ENCODE assay signal across 13 cellular contexts in the genomic region with DNA sequence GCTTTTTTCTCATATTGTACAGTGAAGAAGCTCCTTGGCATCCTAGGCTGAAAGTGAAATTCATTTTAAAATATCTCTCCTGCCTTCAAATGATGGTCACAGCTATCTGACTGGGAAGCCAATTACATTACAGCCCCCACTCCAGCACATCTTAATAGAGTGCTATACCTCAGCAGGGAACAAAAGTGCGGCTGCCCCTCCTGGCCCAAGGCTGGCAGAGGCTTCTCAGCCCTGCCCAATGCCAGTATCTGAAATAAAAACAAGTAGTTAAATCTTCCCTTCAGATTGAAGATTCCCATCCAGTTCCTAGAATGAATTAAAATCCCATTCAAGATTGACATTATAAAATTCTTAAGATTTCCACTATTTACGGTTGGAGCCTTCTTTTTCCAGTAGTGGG. TPM values are rescaled to one million over a fixed set of nuclear protein-coding genes. Genes with fewer than 3 reads are reported as not detected.
DNase-seq lines count a peak whose midpoint lies in the region; ATAC-seq and TF ChIP-seq lines count a peak whose summit lies in the region.
"Had no signal": no experiment of that assay in that cellular context is flagged by ENCODE, and none has a peak within 500 bp of the region (broad histone marks: within the 10 kb centered on the region; RNA-seq: fewer than 3 reads in every experiment).

No MANE protein-coding gene starts in this region.

- no peak overlapping the region for H3K4me3 Mint-ChIP-seq in endodermal cell

- H3K9me3 ChIP-seq in BE2C = no peaks in the 10 kb centered on the region
- no peaks in the 10 kb centered on the region for H3K9me3 ChIP-seq in OCI-LY3 (ENCODE audit: insufficient read depth, low read length)
- peaks cover 7% of the 10 kb centered on the region for H3K9me3 ChIP-seq in endodermal cell (ENCODE audit: control insufficient read depth, low read length)
- peaks cover 4% of the 10 kb centered on the region for H3K9me3 ChIP-seq in trophoblast cell (ENCODE audit: insufficient read depth, low read depth, low read length)
- H3K9me3 ChIP-seq: Peyer's patch had no signal

- no peak overlapping the region for H4K12ac ChIP-seq in trophoblast cell (ENCODE audit: low read depth, low read length)

- no peak overlapping the region for H3K27ac Mint-ChIP-seq in endodermal cell

- WGBS in endodermal cell (ENCODE audit: insufficient coverage in 1 of 2, insufficient read length in 1 of 2), 2 experiments = 84 to 97% methylated on average over 2 of the region's 2 CpGs
- no CpG with 5 or more reads among the region's 2 CpGs for WGBS in trophoblast cell (ENCODE audit: extremely low coverage, insufficient coverage, insufficient read length)

- H2BK5ac ChIP-seq in trophoblast cell (ENCODE audit: low read depth, low read length, poor library complexity) = no peak overlapping the region

- no peak overlapping the region for H3K4ac ChIP-seq in trophoblast cell (ENCODE audit: low read depth, low read length)

- H3K79me2 ChIP-seq in OCI-LY3 (ENCODE audit: low read length) (no peaks in the 10 kb centered on the region), trophoblast cell (ENCODE audit: control insufficient read depth, insufficient read depth, low read length, poor library complexity) (no peaks in the 10 kb centered on the region)

- no peak overlapping the region for H3K18ac ChIP-seq in trophoblast cell (ENCODE audit: low read length)

- no peaks in the 10 kb centered on the region for H3K36me3 Mint-ChIP-seq in endodermal cell (ENCODE audit: low read depth)

- H4K91ac ChIP-seq in trophoblast cell (ENCODE audit: low read depth, low read length) = no peak overlapping the region

- H2AFZ ChIP-seq in OCI-LY3 (ENCODE audit: low read depth, low read length) = no peak overlapping the region
- H2AFZ ChIP-seq in trophoblast cell (ENCODE audit: insufficient read depth, low read length, poor library complexity) = no peak overlapping the region

- no peak overlapping the region for H2BK120ac ChIP-seq in trophoblast cell (ENCODE audit: insufficient read depth, low read length, poor library complexity)

- no peak overlapping the region for H2BK12ac ChIP-seq in trophoblast cell (ENCODE audit: low read length)

- TF ChIP-seq CTCF in BE2C (IDR thresholded peaks at IDR 0.05; ENCODE audit: low read depth, low read length) (peak; percentile 67), OCI-LY3 (IDR thresholded peaks at IDR 0.05; ENCODE audit: low read depth, low read length) (peak; percentile 36), endodermal cell (conservative IDR thresholded peaks at IDR 0.05) (peak; percentile 55)

- H3K4me1 Mint-ChIP-seq in endodermal cell = no peaks in the 10 kb centered on the region

- H3K4me2 ChIP-seq in OCI-LY3 (ENCODE audit: low read length) (no peak overlapping the region), trophoblast cell (ENCODE audit: low read length) (no peak overlapping the region)
- H3K4me2 ChIP-seq: BLaER1 had no signal

- H3K27ac ChIP-seq in OCI-LY3 (ENCODE audit: low read length) (no peak overlapping the region), endodermal cell (ENCODE audit: low read depth, low read length) (no peak overlapping the region), trophoblast cell (ENCODE audit: low read depth, low read length) (no peak overlapping the region), caudate nucleus (ENCODE audit: low read depth, low read length) (no peak overlapping the region)
- H3K27ac ChIP-seq: BLaER1, Peyer's patch had no signal

- peaks cover 4% of the 10 kb centered on the region for H3K27me3 Mint-ChIP-seq in endodermal cell (ENCODE audit: insufficient read depth)

- H3K36me3 ChIP-seq in BE2C = no peaks in the 10 kb centered on the region
- no peaks in the 10 kb centered on the region for H3K36me3 ChIP-seq in OCI-LY3 (replicated peaks; ENCODE audit: low read depth, low read length)
- H3K36me3 ChIP-seq in endodermal cell (ENCODE audit: control insufficient read depth, insufficient read depth, low read length) = no peaks in the 10 kb centered on the region
- H3K36me3 ChIP-seq in trophoblast cell (ENCODE audit: control insufficient read depth in 1 of 2, insufficient read depth in 2 of 2, low read length in 2 of 2) = no peaks in the 10 kb centered on the region
- H3K36me3 ChIP-seq: BLaER1, Peyer's patch had no signal

- H2AK5ac ChIP-seq in trophoblast cell (ENCODE audit: low read length) = no peak overlapping the region

- no peaks in the 10 kb centered on the region for H3K79me1 ChIP-seq in trophoblast cell (ENCODE audit: low read length)

- peaks cover 17% of the 10 kb centered on the region for H3K4me1 ChIP-seq in BE2C
- no peaks in the 10 kb centered on the region for H3K4me1 ChIP-seq in OCI-LY3 (ENCODE audit: low read length)
- no peaks in the 10 kb centered on the region for H3K4me1 ChIP-seq in endodermal cell (ENCODE audit: control insufficient read depth, insufficient read depth, low read length)
- no peaks in the 10 kb centered on the region for H3K4me1 ChIP-seq in trophoblast cell (ENCODE audit: control insufficient read depth in 1 of 2, insufficient read depth in 2 of 2, low read length in 2 of 2)
- H3K4me1 ChIP-seq: BLaER1, Peyer's patch had no signal

- H3K9me3 Mint-ChIP-seq in endodermal cell = peaks cover 13% of the 10 kb centered on the region

- no peak for ATAC-seq in GM18873 (IDR thresholded peaks at IDR 0.05; ENCODE audit: low FRiP score, unreplicated experiment)

- H3K14ac ChIP-seq in trophoblast cell (ENCODE audit: low read length) = no peak overlapping the region

- H3K4me3 ChIP-seq in BE2C (ENCODE audit: low read depth, low read length) (no peak overlapping the region), OCI-LY3 (ENCODE audit: low read length) (no peak overlapping the region), endodermal cell (ENCODE audit: low read length) (no peak overlapping the region), trophoblast cell (ENCODE audit: low read depth, low read length) (no peak overlapping the region)
- H3K4me3 ChIP-seq: BLaER1, Peyer's patch had no signal

- no peaks in the 10 kb centered on the region for H3K27me3 ChIP-seq in BE2C
- no peaks in the 10 kb centered on the region for H3K27me3 ChIP-seq in OCI-LY3 (ENCODE audit: low read depth, low read length)
- no peaks in the 10 kb centered on the region for H3K27me3 ChIP-seq in endodermal cell (ENCODE audit: control insufficient read depth, insufficient read depth, low read length, poor library complexity, severe bottlenecking)
- no peaks in the 10 kb centered on the region for H3K27me3 ChIP-seq in trophoblast cell (ENCODE audit: insufficient read depth, low read length)
- H3K27me3 ChIP-seq: BLaER1, Peyer's patch had no signal

- DNase-seq in BE2C (peak; percentile 57), ELR (ENCODE audit: low read depth) (peak; percentile 19), endodermal cell (peak; percentile 56), trophoblast cell (no peak), caudate nucleus (lab: John Stamatoyannopoulos, UW) (no peak)
- DNase-seq: HCEC 1CT, NCI-H146, NCI-H2107, Peyer's patch, SHP77 treated with DMSO at 0.1 percent for 48 hours had no signal

- H3K23ac ChIP-seq in trophoblast cell (ENCODE audit: low read length) = no peak overlapping the region

- H4K20me1 ChIP-seq in OCI-LY3 (ENCODE audit: insufficient read depth, low read length) = no peaks in the 10 kb centered on the region
- H4K20me1 ChIP-seq: BLaER1 had no signal

- H3K9ac ChIP-seq in OCI-LY3 (ENCODE audit: low read length) (no peak overlapping the region), endodermal cell (ENCODE audit: extremely low read depth, low read length, poor library complexity, severe bottlenecking) (no peak overlapping the region), trophoblast cell (ENCODE audit: low read length) (no peak overlapping the region)
- H3K9ac ChIP-seq: BLaER1 had no signal

- no peak overlapping the region for H4K8ac ChIP-seq in trophoblast cell (ENCODE audit: low read depth, low read length)

RNA-seq across cellular contexts. Expression of gene GNG2, which starts 54.9 kb away (rescaled TPM):
- polyA plus RNA-seq in BE2C (2012; ENCODE audit: insufficient read depth, insufficient read length, low read depth) = 50.1 TPM
- 10 to 100 TPM; 47.9 to 51.6 TPM for total RNA-seq in endodermal cell
- 92.2 TPM for polyA plus RNA-seq in endodermal cell (2013, experiment 1 of 2)
- 85.9 TPM for polyA plus RNA-seq in endodermal cell (2013, experiment 2 of 2)
- polyA plus RNA-seq in trophoblast cell (2013) = 0.92 and 0.93 TPM in 2 replicates

Comparison
In these comparisons a context has a peak if more than half of its experiments do, and no peak if none do; other contexts are left out.
1. DNase-seq: peak in BE2C (single experiment), ELR (single experiment) and endodermal cell (single experiment); none in trophoblast cell (0 of 2) and caudate nucleus (0 of 61).
2. Peak in every context shown above with its lines, with median percentiles within 50 percentile points of each other: CTCF ChIP-seq.